Comparison of ENCODE assay signal across 1 cellular context in genomic region chr2:208251098-208251497, GRCh38.
TF ChIP-seq lines count a peak whose summit lies in the region.

No MANE protein-coding gene starts in this region.

TF ChIP-seq in HepG2, 621 proteins besides CTCF, POLR2A, EP300 and RAD21:
- peak; percentile 66 for TF ChIP-seq ZNF121 (CRISPR knock-in tag; IDR thresholded peaks at IDR 0.05)
- 0 out of 2 replicates have a peak, but pooled peaks have one; percentile 13 for TF ChIP-seq RBFOX2 (IDR thresholded peaks at IDR 0.05; ENCODE audit: low read depth, low read length)
- TF ChIP-seq ZIK1 (CRISPR knock-in tag; IDR thresholded peaks at IDR 0.05; ENCODE audit: borderline replicate concordance, low read depth): no peak
TF ChIP-seq in HepG2: peak in this region for 2.
